12 cellular contexts compared by ENCODE assay signal in the genomic region with DNA sequence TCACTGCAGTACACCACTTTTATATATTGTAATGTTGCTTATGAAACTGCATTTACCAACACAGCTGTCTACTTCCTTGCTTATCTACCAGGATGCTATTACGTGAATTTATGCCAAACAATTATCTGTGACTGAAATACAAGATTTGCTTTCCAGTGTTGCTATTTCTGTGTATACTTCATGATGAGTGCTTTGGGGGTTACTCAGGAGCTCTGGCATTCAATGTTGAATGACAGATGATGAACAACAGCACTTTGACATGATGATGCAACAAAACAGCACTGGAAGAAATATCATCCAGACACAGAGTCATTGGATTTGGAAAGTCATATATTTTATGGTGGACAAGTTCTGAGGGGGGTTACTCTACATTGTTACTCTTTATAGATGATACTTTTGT.
"Had no signal": no experiment of that assay in that cellular context is flagged by ENCODE, and none has a peak within 500 bp of the region (broad histone marks: within the 10 kb centered on the region; RNA-seq: fewer than 3 reads in every experiment).

No MANE protein-coding gene starts in this region.

- H3K4me1 ChIP-seq: tibial nerve, vagina had no signal

- H3K9me3 ChIP-seq: tibial nerve, vagina had no signal

- DNase-seq: activated CD4-positive, alpha-beta T cell treated with anti-CD3 and anti-CD28 coated beads for 36 hours; activated naive CD4-positive, alpha-beta T cell treated with Interleukin-2 at 50 U/mL for 16 hours; activated naive CD8-positive, alpha-beta T cell treated with anti-CD3 and anti-CD28 coated beads, Interleukin-2, amount 50 U/mL, for 24 hours; cortex of kidney; effector memory CD8-positive, alpha-beta T cell; stimulated activated CD4-positive, alpha-beta T cell treated with anti-CD3 and anti-CD28 coated beads, Interleukin-1b, Interleukin-23, amount 100 ng/mL, for 48 hours; T-helper 1 cell; WERI-Rb-1 had no signal

- H3K27me3 ChIP-seq: tibial nerve, vagina had no signal

- ATAC-seq: activated CD4-positive, alpha-beta T cell treated with anti-CD3 and anti-CD28 coated beads for 36 hours; activated naive CD8-positive, alpha-beta T cell treated with anti-CD3 and anti-CD28 coated beads, Interleukin-2, amount 50 U/mL, for 24 hours; effector memory CD8-positive, alpha-beta T cell; left lobe of liver; stimulated activated memory B cell treated with anti-CD40 and anti-IgM and Interleukin-4, amounts not matched to agents 10 μg/mL and 1 μg/mL and 100 μg/mL, for 72 hours had no signal

- H3K4me3 ChIP-seq: tibial nerve, vagina had no signal

- H3K27ac ChIP-seq: tibial nerve, vagina, WERI-Rb-1 had no signal

- H3K36me3 ChIP-seq: tibial nerve, vagina, WERI-Rb-1 had no signal
